In the genomic region with DNA sequence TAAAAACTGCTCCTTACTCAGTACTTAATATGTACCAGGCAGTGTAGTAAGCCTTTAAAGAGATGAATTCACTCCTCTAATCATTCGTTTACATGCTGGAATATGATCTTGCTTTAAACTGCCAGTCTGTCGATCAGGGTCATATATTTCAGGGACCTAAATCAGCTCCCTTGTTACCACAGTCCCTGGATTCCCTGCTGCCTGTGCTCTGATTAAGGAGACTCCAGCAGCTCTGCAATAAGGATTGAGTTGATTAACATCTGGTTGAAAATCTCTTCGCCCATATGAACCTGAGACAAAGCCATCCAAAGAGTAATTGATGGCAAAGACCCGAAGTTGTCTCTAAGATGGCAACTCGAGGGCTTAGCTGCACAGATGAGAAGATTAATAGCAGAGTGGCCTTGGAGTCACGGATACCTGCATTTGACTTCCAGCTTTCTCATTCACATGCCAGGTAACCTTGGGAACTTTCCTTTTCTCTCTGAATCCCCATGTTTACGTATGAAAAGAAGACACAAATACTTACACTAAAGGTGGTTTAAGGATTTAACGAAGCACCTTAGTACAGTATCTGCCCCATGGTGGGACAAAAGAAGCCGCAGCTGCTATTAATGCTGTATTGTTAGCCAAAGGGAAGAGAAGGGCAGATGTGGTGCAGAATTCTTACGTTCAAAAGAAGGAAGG, we compare ENCODE assay signal across 21 cellular contexts.
"Had no signal": no experiment of that assay in that cellular context is flagged by ENCODE, and none has a peak within 500 bp of the region (broad histone marks: within the 10 kb centered on the region; RNA-seq: fewer than 3 reads in every experiment).

No MANE protein-coding gene starts in this region.

- H3K27me3 ChIP-seq: cardiac muscle cell, esophagus squamous epithelium, heart right ventricle, tibial nerve, vagina had no signal

- H3K4me1 ChIP-seq: esophagus squamous epithelium, psoas muscle, tibial nerve, vagina had no signal

- DNase-seq: activated CD4-positive, alpha-beta memory T cell treated with anti-CD3 and anti-CD28 coated beads, Interleukin-2, amount 10 ng/mL, durations not matched to agents 7 days and 5 days; activated CD4-positive, alpha-beta T cell treated with anti-CD3 and anti-CD28 coated beads for 48 hours; activated CD4-positive, CD25-positive, alpha-beta regulatory T cell; activated CD8-positive, alpha-beta memory T cell treated with anti-CD3 and anti-CD28 coated beads, Interleukin-2, amount 10 ng/mL, durations not matched to agents 7 days and 5 days; activated naive CD4-positive, alpha-beta T cell treated with Interleukin-2 at 50 U/mL for 16 hours; activated naive CD8-positive, alpha-beta T cell treated with anti-CD3 and anti-CD28 coated beads, Interleukin-2, amount 10 ng/mL, durations not matched to agents 7 days and 5 days; amygdala; effector CD8-positive, alpha-beta T cell; esophagus squamous epithelium; heart right ventricle; left ventricle myocardium inferior; mammary epithelial cell; nephron progenitor cell; occipital lobe; psoas muscle; right cardiac atrium; stimulated activated naive CD8-positive, alpha-beta T cell treated with anti-CD3 and anti-CD28 coated beads, Interleukin-15, Interleukin-2, amounts not matched to agents 100 U/mL and 50 U/mL, for 24 hours; substantia nigra had no signal

- H3K9me3 ChIP-seq: esophagus squamous epithelium, heart right ventricle, left ventricle myocardium inferior, psoas muscle, tibial nerve, vagina had no signal

- ATAC-seq: activated CD8-positive, alpha-beta memory T cell treated with anti-CD3 and anti-CD28 coated beads, Interleukin-2, amount 10 ng/mL, durations not matched to agents 7 days and 5 days; heart right ventricle; psoas muscle; right cardiac atrium; stimulated activated naive CD8-positive, alpha-beta T cell treated with anti-CD3 and anti-CD28 coated beads, Interleukin-15, Interleukin-2, amounts not matched to agents 100 U/mL and 50 U/mL, for 24 hours had no signal

- H3K27ac ChIP-seq: cardiac muscle cell, esophagus squamous epithelium, left ventricle myocardium inferior, psoas muscle, tibial nerve, vagina had no signal

- H3K4me3 ChIP-seq: cardiac muscle cell, esophagus squamous epithelium, heart right ventricle, left ventricle myocardium inferior, psoas muscle, tibial nerve, vagina had no signal

- H3K36me3 ChIP-seq: cardiac muscle cell, esophagus squamous epithelium, heart right ventricle, left ventricle myocardium inferior, tibial nerve, vagina had no signal
